Comparison of ENCODE assay signal across 28 cellular contexts in genomic region chr3:77025476-77025875, GRCh38. TPM values are rescaled to one million over a fixed set of nuclear protein-coding genes. Genes with fewer than 3 reads are reported as not detected.
"Had no signal": no experiment of that assay in that cellular context is flagged by ENCODE, and none has a peak within 500 bp of the region (broad histone marks: within the 10 kb centered on the region; RNA-seq: fewer than 3 reads in every experiment).

No MANE protein-coding gene starts in this region.

- H2AFZ ChIP-seq: hepatocyte had no signal

- H3K4me1 ChIP-seq: left lung, lower lobe of right lung, right atrium auricular region, right lobe of liver, tibial nerve, uterus had no signal

- H3K9me3 Mint-ChIP-seq: type B pancreatic cell had no signal

- H3K27me3 Mint-ChIP-seq: naive B cell; progenitor cell of endocrine pancreas; stimulated activated memory B cell treated with anti-CD40 and anti-IgM and Interleukin-4, amounts not matched to agents 10 μg/mL and 1 μg/mL and 100 μg/mL, for 72 hours; stimulated activated naive CD8-positive, alpha-beta T cell treated with anti-CD3 and anti-CD28 coated beads, Interleukin-15, amount 100 ng/mL, for 72 hours; type B pancreatic cell had no signal

- H3K36me3 ChIP-seq: left lung, lower lobe of right lung, ovary, right atrium auricular region, right lobe of liver, tibial nerve, uterus had no signal

- DNase-seq: immature natural killer cell; kidney; left colon; left lung; lower lobe of right lung; mammary epithelial cell; mesenchymal stem cell; naive B cell; natural killer cell; nephron progenitor cell; ovary; right lobe of liver; stimulated activated CD4-positive, alpha-beta T cell treated with anti-CD3 and anti-CD28 coated beads, Interleukin-1b, Interleukin-23, amount 100 ng/mL, for 48 hours; stimulated activated CD4-positive, alpha-beta T cell treated with anti-CD3 and anti-CD28 coated beads, Interleukin-2, amount 100 ng/mL, for 48 hours; stimulated activated CD4-positive, alpha-beta T cell treated with anti-CD3 and anti-CD28 coated beads, Interleukin-4, amount 100 ng/mL, for 4 hours; stimulated activated CD8-positive, alpha-beta memory T cell treated with anti-CD3 and anti-CD28 coated beads, Interleukin-4, amount 100 ng/mL, for 48 hours; stimulated activated naive CD4-positive, alpha-beta T cell treated with Interleukin-2 at 50 U/mL for 16 hours; stimulated activated naive CD8-positive, alpha-beta T cell treated with anti-CD3 and anti-CD28 coated beads, Interleukin-15, amount 100 ng/mL, for 72 hours; substantia nigra; uterus had no signal

- H3K36me3 Mint-ChIP-seq: immature natural killer cell; mesothelial cell of epicardium; naive B cell; natural killer cell; stimulated activated memory B cell treated with anti-CD40 and anti-IgM and Interleukin-4, amounts not matched to agents 10 μg/mL and 1 μg/mL and 100 μg/mL, for 72 hours; type B pancreatic cell had no signal

- ATAC-seq: left colon; left lung; lower lobe of right lung; natural killer cell; right lobe of liver; stimulated activated memory B cell treated with anti-CD40 and anti-IgM and Interleukin-4, amounts not matched to agents 10 μg/mL and 1 μg/mL and 100 μg/mL, for 72 hours; stimulated activated naive CD8-positive, alpha-beta T cell treated with anti-CD3 and anti-CD28 coated beads, Interleukin-15, amount 100 ng/mL, for 72 hours had no signal

- H3K27me3 ChIP-seq: hepatocyte, left lung, ovary, right atrium auricular region, right lobe of liver, tibial nerve, uterus had no signal

- H3K4me2 ChIP-seq: hepatocyte, smooth muscle cell had no signal

- H3K4me1 Mint-ChIP-seq: immature natural killer cell; naive B cell; natural killer cell; stimulated activated memory B cell treated with anti-CD40 and anti-IgM and Interleukin-4, amounts not matched to agents 10 μg/mL and 1 μg/mL and 100 μg/mL, for 72 hours; stimulated activated naive CD8-positive, alpha-beta T cell treated with anti-CD3 and anti-CD28 coated beads, Interleukin-15, amount 100 ng/mL, for 72 hours had no signal

- H3K27ac ChIP-seq: hepatocyte, left lung, lower lobe of right lung, ovary, right atrium auricular region, right lobe of liver, tibial nerve, uterus had no signal

- H3K27ac Mint-ChIP-seq: immature natural killer cell; mesothelial cell of epicardium; naive B cell; natural killer cell; nephron progenitor cell; progenitor cell of endocrine pancreas; stimulated activated memory B cell treated with anti-CD40 and anti-IgM and Interleukin-4, amounts not matched to agents 10 μg/mL and 1 μg/mL and 100 μg/mL, for 72 hours; stimulated activated naive CD8-positive, alpha-beta T cell treated with anti-CD3 and anti-CD28 coated beads, Interleukin-15, amount 100 ng/mL, for 72 hours; type B pancreatic cell had no signal

- H3K9me3 ChIP-seq: left lung, lower lobe of right lung, ovary, right lobe of liver, tibial nerve, uterus had no signal

- H3K4me3 ChIP-seq: hepatocyte, left lung, lower lobe of right lung, ovary, right atrium auricular region, right lobe of liver, smooth muscle cell, tibial nerve, uterus had no signal

- H3K4me3 Mint-ChIP-seq: immature natural killer cell; mesothelial cell of epicardium; naive B cell; natural killer cell; nephron progenitor cell; stimulated activated memory B cell treated with anti-CD40 and anti-IgM and Interleukin-4, amounts not matched to agents 10 μg/mL and 1 μg/mL and 100 μg/mL, for 72 hours; stimulated activated naive CD8-positive, alpha-beta T cell treated with anti-CD3 and anti-CD28 coated beads, Interleukin-15, amount 100 ng/mL, for 72 hours; type B pancreatic cell had no signal

- H3K79me2 ChIP-seq: hepatocyte had no signal

RNA-seq across cellular contexts. Expression of gene ROBO2, which starts 14.4 kb away (rescaled TPM):
- total RNA-seq: natural killer cell had no signal
- polyA plus RNA-seq: immature natural killer cell, mammary epithelial cell had no signal
